13 cellular contexts compared by ENCODE assay signal in genomic region chr17:17414316-17414937, GRCh38.
A peak's percentile ranks its signal among the peaks of the same experiment; 100 is the strongest.
DNase-seq lines count a peak whose midpoint lies in the region; ATAC-seq and TF ChIP-seq lines count a peak whose summit lies in the region.
"Had no signal": no experiment of that assay in that cellular context is flagged by ENCODE, and none has a peak within 500 bp of the region (broad histone marks: within the 10 kb centered on the region; RNA-seq: fewer than 3 reads in every experiment).

No MANE protein-coding gene starts in this region.

- H3K9me3 ChIP-seq in vagina: no peaks in the 10 kb centered on the region
- H3K9me3 ChIP-seq: colonic mucosa had no signal

- intact Hi-C loops in vagina (cut with DNase I): no loop called here

- ATAC-seq in GM19397 (IDR thresholded peaks at IDR 0.05; ENCODE audit: unreplicated experiment): no peak
- ATAC-seq: activated CD8-positive, alpha-beta T cell treated with anti-CD3 and anti-CD28 coated beads, Interleukin-2, amount 10 ng/mL, durations not matched to agents 7 days and 5 days; SK-N-SH treated with all-trans-retinoic acid at 6 μM for 48 hours had no signal

- H3K36me3 ChIP-seq in vagina: no peaks in the 10 kb centered on the region
- H3K36me3 ChIP-seq: colonic mucosa had no signal

- DNase-seq in NCI-H1694 treated with DMSO at 0.1 percent for 48 hours (lab: John Stamatoyannopoulos, UW) (peak; percentile 50), cerebellar cortex (ENCODE audit: low spot score) (peak; percentile 45), mesenteric fat pad (ENCODE audit: low spot score) (peak; percentile 64), vagina (ENCODE audit: extremely low spot score in 2 of 2) (no peak), GM19238 (ENCODE audit: insufficient read length, low spot score) (no peak)
- DNase-seq in NK-92 treated with Interleukin-12 subunit alpha and Interleukin-12 subunit beta, amount 100 ng/mL, for 24 hours (lab: John Stamatoyannopoulos, UW): no peak
- DNase-seq: activated CD8-positive, alpha-beta T cell treated with anti-CD3 and anti-CD28 coated beads, Interleukin-2, amount 10 ng/mL, durations not matched to agents 7 days and 5 days; colonic mucosa; kidney; small intestine; stimulated activated naive CD4-positive, alpha-beta T cell treated with Interleukin-2 at 50 U/mL for 16 hours had no signal

- H3K27me3 ChIP-seq in vagina: no peaks in the 10 kb centered on the region
- H3K27me3 ChIP-seq: colonic mucosa had no signal

- TF ChIP-seq POLR2A in vagina (IDR thresholded peaks at IDR 0.05): no peak

- peak overlapping the region; percentile 54 for H3K27ac ChIP-seq in vagina
- H3K27ac ChIP-seq: colonic mucosa had no signal

- peaks cover 30% of the 10 kb centered on the region for H3K4me1 ChIP-seq in vagina
- H3K4me1 ChIP-seq: colonic mucosa had no signal

- no peak for TF ChIP-seq CTCF in vagina (IDR thresholded peaks at IDR 0.05)

- peak overlapping the region in 1 of 2 donors; percentile 21 for H3K4me3 ChIP-seq in vagina
- H3K4me3 ChIP-seq: colonic mucosa had no signal

Comparison
In these comparisons a context has a peak if more than half of its experiments do, and no peak if none do; other contexts are left out.
1. DNase-seq: peak in NCI-H1694 treated with DMSO at 0.1 percent for 48 hours (single experiment), cerebellar cortex (single experiment) and mesenteric fat pad (single experiment); none in vagina (0 of 2), GM19238 (single experiment) and NK-92 treated with Interleukin-12 subunit alpha and Interleukin-12 subunit beta, amount 100 ng/mL, for 24 hours (single experiment).